In genomic region chr22:43883012-43883661, GRCh38 we compare ENCODE assay signal across 2 cellular contexts.
TF ChIP-seq lines count a peak whose summit lies in the region.

No MANE protein-coding gene starts in this region.

TF ChIP-seq in A549, 52 proteins besides CTCF, POLR2A, EP300 and RAD21:
- TF ChIP-seq HES2 (IDR thresholded peaks at IDR 0.05) (no peak), KDM5A (IDR thresholded peaks at IDR 0.05) (no peak), ZNF302 (CRISPR knock-in tag; IDR thresholded peaks at IDR 0.05) (no peak), FOSB (CRISPR knock-in tag; IDR thresholded peaks at IDR 0.05) (no peak), CHD2 (IDR thresholded peaks at IDR 0.05; ENCODE audit: low read length, partially characterized antibody) (no peak), CEBPB (IDR thresholded peaks at IDR 0.05) (no peak), HOXB13 (CRISPR knock-in tag; IDR thresholded peaks at IDR 0.05; ENCODE audit: low read depth) (no peak), PHF8 (IDR thresholded peaks at IDR 0.05; ENCODE audit: borderline replicate concordance, low read depth) (no peak)

TF ChIP-seq in HepG2, 621 proteins besides CTCF, POLR2A, EP300 and RAD21:
- no peak for TF ChIP-seq KAT7 (CRISPR knock-in tag; IDR thresholded peaks at IDR 0.05; ENCODE audit: borderline replicate concordance)
- TF ChIP-seq HMGXB4 (CRISPR knock-in tag; IDR thresholded peaks at IDR 0.05; ENCODE audit: borderline replicate concordance in 1 of 2, low read depth in 1 of 2), result no peak
- no peak for TF ChIP-seq RFX1 (IDR thresholded peaks at IDR 0.05)
- TF ChIP-seq STAG1 (CRISPR knock-in tag; IDR thresholded peaks at IDR 0.05), result peak; percentile 75
- TF ChIP-seq ZBTB3 (CRISPR knock-in tag; IDR thresholded peaks at IDR 0.05; ENCODE audit: borderline replicate concordance, low read depth), result no peak
- TF ChIP-seq ZNF670 (CRISPR knock-in tag; IDR thresholded peaks at IDR 0.05; ENCODE audit: borderline replicate concordance), result no peak
- TF ChIP-seq FOSL2 (CRISPR knock-in tag; IDR thresholded peaks at IDR 0.05), result peak; percentile 48
- TF ChIP-seq ZNF496 (CRISPR knock-in tag; IDR thresholded peaks at IDR 0.05; ENCODE audit: insufficient replicate concordance), result no peak
- no peak for TF ChIP-seq AFF4 (CRISPR knock-in tag; IDR thresholded peaks at IDR 0.05)
- no peak for TF ChIP-seq ARID5B (CRISPR knock-in tag; IDR thresholded peaks at IDR 0.05)
- no peak for TF ChIP-seq HIVEP1 (CRISPR knock-in tag; IDR thresholded peaks at IDR 0.05)
- no peak for TF ChIP-seq RFXAP (CRISPR knock-in tag; IDR thresholded peaks at IDR 0.05; ENCODE audit: borderline replicate concordance)
- TF ChIP-seq NFYC (CRISPR knock-in tag; IDR thresholded peaks at IDR 0.05), result no peak
- TF ChIP-seq ZNF281 (CRISPR knock-in tag; IDR thresholded peaks at IDR 0.05; ENCODE audit: borderline replicate concordance), result no peak
- no peak for TF ChIP-seq FOXP4 (CRISPR knock-in tag; IDR thresholded peaks at IDR 0.05)
- no peak for TF ChIP-seq ADNP (CRISPR knock-in tag; IDR thresholded peaks at IDR 0.05)
- peak; percentile 52; the same call in 1 of the 2 replicates for TF ChIP-seq SMC3 (IDR thresholded peaks at IDR 0.05; ENCODE audit: low read length)
- peak; percentile 82 for TF ChIP-seq XRCC5 (optimal IDR thresholded peaks at IDR 0.05; ENCODE audit: low read length)
